ENCODE assay signal across 29 cellular contexts in genomic region chr17:81210466-81210865, GRCh38. TPM values are rescaled to one million over a fixed set of nuclear protein-coding genes. Genes with fewer than 3 reads are reported as not detected.
"Had no signal": no experiment of that assay in that cellular context is flagged by ENCODE, and none has a peak within 500 bp of the region (broad histone marks: within the 10 kb centered on the region; RNA-seq: fewer than 3 reads in every experiment).

No MANE protein-coding gene starts in this region.

- H3K4me3 Mint-ChIP-seq: activated CD8-positive, alpha-beta T cell treated with anti-CD3 and anti-CD28 coated beads, Interleukin-2, amount 10 ng/mL, durations not matched to agents 7 days and 5 days; activated naive CD8-positive, alpha-beta T cell treated with anti-CD3 and anti-CD28 coated beads, Interleukin-2, amount 50 U/mL, for 24 hours; activated T-cell treated with anti-CD3 and anti-CD28 coated beads, Interleukin-2, amount 50 U/mL, for 24 hours; activated T-helper 1 cell treated with anti-CD3 and anti-CD28 coated beads, Interleukin-12 subunit alpha, Interleukin-12 subunit beta, Interleukin-2, Interleukin-4 antibody, amounts not matched to agents 30 ng/mL and 10 ng/mL and 1 ng/mL, durations not matched to agents 14 hours and 24 hours and 36 hours; T-helper 17 cell; WTC11 had no signal

- ATAC-seq: activated CD8-positive, alpha-beta T cell treated with anti-CD3 and anti-CD28 coated beads, Interleukin-2, amount 10 ng/mL, durations not matched to agents 7 days and 5 days; activated naive CD4-positive, alpha-beta T cell treated with anti-CD3 and anti-CD28 coated beads, Interleukin-2, amount 50 U/mL, for 72 hours; activated naive CD8-positive, alpha-beta T cell treated with anti-CD3 and anti-CD28 coated beads, Interleukin-2, amount 50 U/mL, for 24 hours; PC-3; T-helper 17 cell had no signal

- H3K27me3 Mint-ChIP-seq: activated naive CD8-positive, alpha-beta T cell treated with anti-CD3 and anti-CD28 coated beads, Interleukin-2, amount 50 U/mL, for 24 hours; activated T-cell treated with anti-CD3 and anti-CD28 coated beads, Interleukin-2, amount 50 U/mL, for 24 hours; IgD-negative memory B cell; T-helper 17 cell had no signal

- H3K9me3 Mint-ChIP-seq: activated naive CD4-positive, alpha-beta T cell treated with anti-CD3 and anti-CD28 coated beads, Interleukin-2, amount 50 U/mL, for 72 hours; activated naive CD8-positive, alpha-beta T cell treated with anti-CD3 and anti-CD28 coated beads, Interleukin-2, amount 50 U/mL, for 24 hours; activated T-cell treated with anti-CD3 and anti-CD28 coated beads, Interleukin-2, amount 50 U/mL, for 24 hours; activated T-helper 1 cell treated with anti-CD3 and anti-CD28 coated beads, Interleukin-12 subunit alpha, Interleukin-12 subunit beta, Interleukin-2, Interleukin-4 antibody, amounts not matched to agents 30 ng/mL and 10 ng/mL and 1 ng/mL, durations not matched to agents 14 hours and 24 hours and 36 hours; IgD-negative memory B cell; WTC11 had no signal

- DNase-seq: activated CD4-positive, alpha-beta T cell treated with anti-CD3 and anti-CD28 coated beads for 48 hours; activated CD4-positive, alpha-beta T cell treated with anti-CD3 and anti-CD28 coated beads, Interleukin-2, amount 50 U/mL, for 4 hours; activated CD4-positive, CD25-positive, alpha-beta regulatory T cell treated with anti-CD3 and anti-CD28 coated beads, Interleukin-2, amount 50 U/mL, for 72 hours; activated CD8-positive, alpha-beta memory T cell treated with anti-CD3 and anti-CD28 coated beads, Interleukin-2, amount 50 U/mL, for 48 hours; activated CD8-positive, alpha-beta T cell treated with anti-CD3 and anti-CD28 coated beads, Interleukin-2, amount 10 ng/mL, durations not matched to agents 7 days and 5 days; activated effector memory CD4-positive, alpha-beta T cell treated with anti-CD3 and anti-CD28 coated beads, Interleukin-2, amount 50 U/mL, for 16 hours; activated naive CD4-positive, alpha-beta T cell treated with Interleukin-2 at 50 U/mL for 16 hours; activated naive CD8-positive, alpha-beta T cell treated with anti-CD3 and anti-CD28 coated beads, Interleukin-2, amount 50 U/mL, for 24 hours; activated T-cell treated with anti-CD3 and anti-CD28 coated beads, Interleukin-2, amount 50 U/mL, for 24 hours; amniotic stem cell; caudate nucleus; KG1; NCI-H1048; NCI-H2029; NCI-H345; NCI-H510A; NCI-H526 treated with DMSO at 0.1 percent for 48 hours; NCI-H82; PC-3; SHP77 treated with DMSO at 0.1 percent for 48 hours; T-helper 17 cell; T-helper 9 cell had no signal

- H3K27ac Mint-ChIP-seq: activated CD8-positive, alpha-beta T cell treated with anti-CD3 and anti-CD28 coated beads, Interleukin-2, amount 10 ng/mL, durations not matched to agents 7 days and 5 days; activated naive CD8-positive, alpha-beta T cell treated with anti-CD3 and anti-CD28 coated beads, Interleukin-2, amount 50 U/mL, for 24 hours; activated T-cell treated with anti-CD3 and anti-CD28 coated beads, Interleukin-2, amount 50 U/mL, for 24 hours; activated T-helper 1 cell treated with anti-CD3 and anti-CD28 coated beads, Interleukin-12 subunit alpha, Interleukin-12 subunit beta, Interleukin-2, Interleukin-4 antibody, amounts not matched to agents 30 ng/mL and 10 ng/mL and 1 ng/mL, durations not matched to agents 14 hours and 24 hours and 36 hours; T-helper 17 cell; WTC11 had no signal

- H3K36me3 Mint-ChIP-seq: activated naive CD4-positive, alpha-beta T cell treated with anti-CD3 and anti-CD28 coated beads, Interleukin-2, amount 50 U/mL, for 72 hours; WTC11 had no signal

- H3K4me1 Mint-ChIP-seq: activated naive CD8-positive, alpha-beta T cell treated with anti-CD3 and anti-CD28 coated beads, Interleukin-2, amount 50 U/mL, for 24 hours; WTC11 had no signal

- FAIRE-seq: RCC 7860 had no signal

RNA-seq across cellular contexts. Expression of gene AATK, which starts 44.4 kb away (rescaled TPM):
- total RNA-seq: M059J had no signal

RNA-seq across cellular contexts. Expression of gene PVALEF, which starts 45.2 kb away (rescaled TPM):
- total RNA-seq: activated CD8-positive, alpha-beta T cell treated with anti-CD3 and anti-CD28 coated beads, Interleukin-2, amount 10 ng/mL, durations not matched to agents 7 days and 5 days; activated naive CD4-positive, alpha-beta T cell treated with anti-CD3 and anti-CD28 coated beads, Interleukin-2, amount 50 U/mL, for 72 hours; activated T-helper 1 cell treated with anti-CD3 and anti-CD28 coated beads, Interleukin-12 subunit alpha, Interleukin-12 subunit beta, Interleukin-2, Interleukin-4 antibody, amounts not matched to agents 30 ng/mL and 10 ng/mL and 1 ng/mL, durations not matched to agents 14 hours and 24 hours and 36 hours; LHCN-M2; M059J; PC-3; T-helper 17 cell; WTC11 had no signal
- polyA plus RNA-seq: IgD-negative memory B cell had no signal
